Comparison of ENCODE assay signal across 14 cellular contexts in the genomic region with DNA sequence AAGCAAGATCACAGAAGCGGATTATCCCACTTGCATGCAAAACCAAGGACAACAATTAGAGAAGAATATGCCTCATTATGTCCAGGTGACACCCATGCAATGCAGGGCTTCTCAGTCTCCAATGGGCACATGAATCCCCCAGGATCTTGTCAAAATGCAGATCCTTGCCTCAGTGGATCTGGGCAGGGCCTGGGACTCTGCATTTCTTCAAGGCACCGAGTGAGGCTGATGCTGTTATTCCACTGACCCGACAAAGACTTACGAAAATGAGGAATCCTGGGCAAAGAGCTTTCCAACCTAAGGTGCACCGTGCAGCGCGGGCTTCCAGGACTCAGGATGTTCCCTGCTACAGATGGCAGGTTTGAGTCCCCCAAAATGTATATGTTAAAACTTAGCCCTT.
DNase-seq lines count a peak whose midpoint lies in the region; ATAC-seq and TF ChIP-seq lines count a peak whose summit lies in the region.
"Had no signal": no experiment of that assay in that cellular context is flagged by ENCODE, and none has a peak within 500 bp of the region (broad histone marks: within the 10 kb centered on the region; RNA-seq: fewer than 3 reads in every experiment).

No MANE protein-coding gene starts in this region.

- no peak overlapping the region for H3K27ac Mint-ChIP-seq in activated CD8-positive, alpha-beta memory T cell treated with anti-CD3 and anti-CD28 coated beads, Interleukin-2, amount 10 ng/mL, durations not matched to agents 7 days and 5 days
- H3K27ac Mint-ChIP-seq in chondrocyte (ENCODE audit: unreplicated experiment) (peak overlapping the region; percentile 36), osteocyte (ENCODE audit: unreplicated experiment) (no peak overlapping the region)
- H3K27ac Mint-ChIP-seq: IgD-negative memory B cell had no signal

- ATAC-seq in activated CD8-positive, alpha-beta memory T cell treated with anti-CD3 and anti-CD28 coated beads, Interleukin-2, amount 10 ng/mL, durations not matched to agents 7 days and 5 days: no peak
- ATAC-seq: GM12878 had no signal

- H4K8ac ChIP-seq in mesenchymal stem cell (ENCODE audit: low read length): no peak overlapping the region

- H3K27me3 ChIP-seq in BLaER1 (no peaks in the 10 kb centered on the region), mesenchymal stem cell (ENCODE audit: control insufficient read depth in 1 of 2, insufficient read depth in 1 of 2, low read length in 2 of 2) (no peaks in the 10 kb centered on the region)

- no peak overlapping the region for H4K91ac ChIP-seq in mesenchymal stem cell (ENCODE audit: low read length)

- TF ChIP-seq CTCF in chondrocyte (IDR thresholded peaks at IDR 0.05) (no peak), osteocyte (IDR thresholded peaks at IDR 0.05) (no peak)

- H3K79me1 ChIP-seq in mesenchymal stem cell (replicated peaks; ENCODE audit: low read length, poor library complexity, severe bottlenecking): peaks cover 22% of the 10 kb centered on the region

- H3K14ac ChIP-seq in mesenchymal stem cell (ENCODE audit: low read length in 2 of 2): no peak overlapping the region

- H3K4me3 ChIP-seq in BLaER1: no peak overlapping the region
- H3K4me3 ChIP-seq in mesenchymal stem cell (ENCODE audit: insufficient read depth in 1 of 2, low read depth in 1 of 2, low read length in 2 of 2): no peak overlapping the region
- H3K4me3 ChIP-seq: GM12878 had no signal

- H3K4ac ChIP-seq in mesenchymal stem cell (ENCODE audit: low read depth in 1 of 2, low read length in 2 of 2): no peak overlapping the region

- H3K9me3 Mint-ChIP-seq in activated CD8-positive, alpha-beta memory T cell treated with anti-CD3 and anti-CD28 coated beads, Interleukin-2, amount 10 ng/mL, durations not matched to agents 7 days and 5 days (ENCODE audit: low read depth): peaks cover 3% of the 10 kb centered on the region
- H3K9me3 Mint-ChIP-seq in chondrocyte (ENCODE audit: low read depth): no peaks in the 10 kb centered on the region
- H3K9me3 Mint-ChIP-seq in osteocyte (ENCODE audit: unreplicated experiment): no peaks in the 10 kb centered on the region

- no peak overlapping the region for H2AFZ ChIP-seq in mesenchymal stem cell (ENCODE audit: low read depth, low read length)

- H2BK120ac ChIP-seq in mesenchymal stem cell (ENCODE audit: low read depth, low read length): no peak overlapping the region

- peaks cover 15% of the 10 kb centered on the region for H3K4me1 Mint-ChIP-seq in activated CD8-positive, alpha-beta memory T cell treated with anti-CD3 and anti-CD28 coated beads, Interleukin-2, amount 10 ng/mL, durations not matched to agents 7 days and 5 days
- H3K4me1 Mint-ChIP-seq in chondrocyte (ENCODE audit: low read depth) (peaks cover 86% of the 10 kb centered on the region), osteocyte (ENCODE audit: unreplicated experiment) (peaks cover 48% of the 10 kb centered on the region)
- H3K4me1 Mint-ChIP-seq: IgD-negative memory B cell had no signal

- no peak overlapping the region for H3K23ac ChIP-seq in mesenchymal stem cell (ENCODE audit: low read length in 2 of 2)

- H2BK15ac ChIP-seq in mesenchymal stem cell (ENCODE audit: low read depth, poor library complexity, severe bottlenecking): no peak overlapping the region

- no peaks in the 10 kb centered on the region for H4K20me1 ChIP-seq in BLaER1

- H3K36me3 Mint-ChIP-seq in activated CD8-positive, alpha-beta memory T cell treated with anti-CD3 and anti-CD28 coated beads, Interleukin-2, amount 10 ng/mL, durations not matched to agents 7 days and 5 days: peaks cover 38% of the 10 kb centered on the region
- H3K36me3 Mint-ChIP-seq in chondrocyte (ENCODE audit: low read depth) (peaks cover 43% of the 10 kb centered on the region), osteocyte (ENCODE audit: unreplicated experiment) (peaks cover 41% of the 10 kb centered on the region)

- peak; percentile 15 for DNase-seq in activated CD8-positive, alpha-beta memory T cell treated with anti-CD3 and anti-CD28 coated beads, Interleukin-2, amount 10 ng/mL, durations not matched to agents 7 days and 5 days
- no peak for DNase-seq in activated CD8-positive, alpha-beta memory T cell treated with anti-CD3 and anti-CD28 coated beads, Interleukin-2, amount 50 U/mL, for 4 hours
- DNase-seq in chondrocyte (ENCODE audit: low spot score) (no peak), osteocyte (ENCODE audit: extremely low spot score, unreplicated experiment) (peak; percentile 40), NCI-H69 (lab: John Stamatoyannopoulos, UW) (no peak), mesenchymal stem cell (no peak)
- DNase-seq: AML-193; CD4-positive, alpha-beta memory T cell; DND-41; H9 had no signal

- no peak overlapping the region for H2BK12ac ChIP-seq in mesenchymal stem cell (ENCODE audit: low read length in 2 of 2)

- H3K9ac ChIP-seq in BLaER1 (no peak overlapping the region), mesenchymal stem cell (ENCODE audit: low read length) (no peak overlapping the region)

- H3K4me1 ChIP-seq in BLaER1: peaks cover 29% of the 10 kb centered on the region
- peaks cover 11% of the 10 kb centered on the region for H3K4me1 ChIP-seq in mesenchymal stem cell (ENCODE audit: control insufficient read depth, insufficient read depth, low read depth, low read length)

- H2AK5ac ChIP-seq in mesenchymal stem cell (ENCODE audit: low read length, severe bottlenecking): no peak overlapping the region

- CTCF ChIA-PET in activated CD8-positive, alpha-beta memory T cell treated with anti-CD3 and anti-CD28 coated beads, Interleukin-2, amount 10 ng/mL, durations not matched to agents 7 days and 5 days (lab: Charles Lee): interaction anchor here (1.0 kb wide), 1 partner anchor 19 kb away, joined by 3 read pairs; no protein-coding TSS in a partner anchor

- no peaks in the 10 kb centered on the region for H3K27me3 Mint-ChIP-seq in activated CD8-positive, alpha-beta memory T cell treated with anti-CD3 and anti-CD28 coated beads, Interleukin-2, amount 10 ng/mL, durations not matched to agents 7 days and 5 days
- no peaks in the 10 kb centered on the region for H3K27me3 Mint-ChIP-seq in chondrocyte (ENCODE audit: low read depth)
- H3K27me3 Mint-ChIP-seq in osteocyte (ENCODE audit: unreplicated experiment): no peaks in the 10 kb centered on the region
- H3K27me3 Mint-ChIP-seq: CD4-positive, alpha-beta memory T cell; IgD-negative memory B cell had no signal

- H3K27ac ChIP-seq in BLaER1 (no peak overlapping the region), mesenchymal stem cell (ENCODE audit: low read length, poor library complexity, severe bottlenecking) (no peak overlapping the region)

- H3K4me3 Mint-ChIP-seq in activated CD8-positive, alpha-beta memory T cell treated with anti-CD3 and anti-CD28 coated beads, Interleukin-2, amount 10 ng/mL, durations not matched to agents 7 days and 5 days: no peak overlapping the region
- H3K4me3 Mint-ChIP-seq in chondrocyte (ENCODE audit: unreplicated experiment): no peak overlapping the region
- no peak overlapping the region for H3K4me3 Mint-ChIP-seq in osteocyte (ENCODE audit: unreplicated experiment)
- H3K4me3 Mint-ChIP-seq: CD14-positive monocyte; CD4-positive, alpha-beta memory T cell; H9; IgD-negative memory B cell had no signal

- no peak overlapping the region for H2BK5ac ChIP-seq in mesenchymal stem cell (ENCODE audit: low read depth, low read length, poor library complexity, severe bottlenecking)

- H3K36me3 ChIP-seq in BLaER1 (peaks cover 42% of the 10 kb centered on the region), mesenchymal stem cell (ENCODE audit: control insufficient read depth in 1 of 2, insufficient read depth in 2 of 2, low read depth in 1 of 2, low read length in 2 of 2) (peaks cover 0 to 22% of the 10 kb centered on the region in 2 experiments)

- H3K9me3 ChIP-seq in BLaER1: peaks cover 23% of the 10 kb centered on the region
- no peaks in the 10 kb centered on the region for H3K9me3 ChIP-seq in mesenchymal stem cell (ENCODE audit: control insufficient read depth, low read length)

- no peak overlapping the region for H3K18ac ChIP-seq in mesenchymal stem cell (ENCODE audit: low read depth in 1 of 2, low read length in 2 of 2)

- peak overlapping the region; percentile 13 for H3K4me2 ChIP-seq in BLaER1
- no peak overlapping the region for H3K4me2 ChIP-seq in mesenchymal stem cell (ENCODE audit: low read length, poor library complexity, severe bottlenecking)

- 90% methylated on average over 7 of the region's 7 CpGs for WGBS in mesenchymal stem cell

Comparison
In these comparisons a context has a peak if more than half of its experiments do, and no peak if none do; other contexts are left out.
1. DNase-seq: peak in activated CD8-positive, alpha-beta memory T cell treated with anti-CD3 and anti-CD28 coated beads, Interleukin-2, amount 10 ng/mL, durations not matched to agents 7 days and 5 days (single experiment) and osteocyte (single experiment); none in activated CD8-positive, alpha-beta memory T cell treated with anti-CD3 and anti-CD28 coated beads, Interleukin-2, amount 50 U/mL, for 4 hours (single experiment), chondrocyte (single experiment), NCI-H69 (single experiment) and mesenchymal stem cell (single experiment).